In the genomic region with DNA sequence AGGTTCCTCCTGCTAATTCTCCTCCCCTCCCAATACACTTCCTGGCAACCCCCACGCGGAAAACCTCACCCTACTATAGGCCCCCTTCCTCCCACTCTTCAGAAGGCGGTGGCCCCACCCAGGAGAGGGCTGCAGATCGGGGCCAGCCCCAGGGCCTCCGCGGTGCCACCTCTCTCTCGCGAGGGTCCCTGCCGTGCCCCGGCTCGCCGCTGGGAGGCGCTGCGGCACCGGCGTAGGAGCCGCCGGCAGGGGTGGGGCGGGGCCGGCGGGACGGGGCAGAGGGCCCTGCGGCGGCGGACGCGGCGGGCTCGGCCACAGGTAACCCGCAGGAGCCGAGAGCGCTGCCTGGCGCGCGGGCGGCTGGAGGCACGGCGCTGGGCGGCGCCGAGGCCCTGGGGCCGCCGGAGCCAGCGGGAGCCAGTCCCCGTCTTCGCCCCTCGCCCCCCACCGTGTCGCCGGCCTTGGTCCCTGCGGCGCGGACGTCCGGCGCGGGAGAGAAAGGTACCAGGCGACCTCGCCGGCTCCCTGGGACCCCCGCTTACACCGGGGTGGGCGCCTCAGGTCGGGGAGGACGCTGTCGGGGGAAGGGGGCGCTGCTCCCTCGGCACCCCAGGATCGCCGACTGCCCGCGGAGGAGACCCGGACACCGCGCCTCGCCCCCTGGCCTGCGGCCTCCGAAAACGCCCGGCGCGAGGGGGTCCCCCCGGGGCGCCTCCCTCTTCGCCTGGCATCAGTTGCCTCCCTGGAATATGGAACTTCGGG, we compare ENCODE assay signal across 8 cellular contexts. TPM values are rescaled to one million over a fixed set of nuclear protein-coding genes. Genes with fewer than 3 reads are reported as not detected.
DNase-seq lines count a peak whose midpoint lies in the region; ATAC-seq and TF ChIP-seq lines count a peak whose summit lies in the region.

Gene ANKRD6 (plus strand): TSS at position 278 of the 762 bp plus-strand sequence. CDS start 133,825 bp downstream, outside the sequence.

- CTCF ChIA-PET in AG04449 (lab: Yijun Ruan, JAX) = interaction anchor here (0.7 to 2.3 kb wide), 17 partner anchors 8 to 486 kb away, joined by 3 to 19 read pairs (median 4); partner anchors contain the start of gene LYRM2

- peak; percentile 66 for ATAC-seq in GM18517 (IDR thresholded peaks at IDR 0.05; ENCODE audit: unreplicated experiment)
- ATAC-seq in HG03060 (IDR thresholded peaks at IDR 0.05; ENCODE audit: low read depth, unreplicated experiment) = peak; percentile 38

- DNase-seq in AG04449 (ENCODE audit: low read depth, low spot score) = no peak
- DNase-seq in NCI-H345 (lab: John Stamatoyannopoulos, UW) = peak; percentile 79
- peak; percentile 78 to 79 for DNase-seq in activated CD4-positive, alpha-beta T cell treated with anti-CD3 and anti-CD28 coated beads, Interleukin-2, amount 50 U/mL, for 4 hours
- DNase-seq in ecto neural progenitor cell (ENCODE audit: low spot score) = peak; percentile 88
- DNase-seq in lung microvascular endothelial cell (ENCODE audit: low read depth in 2 of 2) = peak; percentile 37 to 67
- DNase-seq in stimulated activated CD4-positive, alpha-beta T cell treated with anti-CD3 and anti-CD28 coated beads, TNF-alpha, amount 100 ng/mL, for 48 hours (ENCODE audit: low read depth in 3 of 3) = peak; percentile 65 to 73 (median 69)

- POLR2A ChIA-PET in AG04449 (lab: Yijun Ruan, JAX) = no interaction called here

- peak within 1 kb of the TSS; percentile 52 for H3K4me3 ChIP-seq in AG04449 (ENCODE audit: low read depth, low read length)

- peak; percentile 83 for TF ChIP-seq CTCF in AG04449 (IDR thresholded peaks at IDR 0.05; ENCODE audit: insufficient read depth, low read length, missing control alignments)

RNA-seq across cellular contexts. Expression of gene ANKRD6, which starts in this region (rescaled TPM):
- total RNA-seq in lung microvascular endothelial cell = 3.7 and 13.9 TPM in 2 replicates
